ENCODE assay signal across 16 cellular contexts in genomic region chr7:121140790-121141189, GRCh38.
"Had no signal": no experiment of that assay in that cellular context is flagged by ENCODE, and none has a peak within 500 bp of the region (broad histone marks: within the 10 kb centered on the region; RNA-seq: fewer than 3 reads in every experiment).

No MANE protein-coding gene starts in this region.

- DNase-seq: activated CD4-positive, alpha-beta T cell treated with anti-CD3 and anti-CD28 coated beads, Interleukin-2, amount 10 ng/mL, durations not matched to agents 24 days and 14 days; activated naive CD4-positive, alpha-beta T cell; adrenal gland; esophagus squamous epithelium; gastrocnemius medialis; heart right ventricle; islet precursor cell; sigmoid colon; stimulated activated CD4-positive, alpha-beta T cell treated with anti-CD3 and anti-CD28 coated beads, Interleukin-12 subunit alpha, Interleukin-12 subunit beta, amount 100 ng/mL, for 4 hours; stimulated activated CD4-positive, alpha-beta T cell treated with anti-CD3 and anti-CD28 coated beads, Interleukin-4, amount 100 ng/mL, for 1 hour; stimulated activated CD8-positive, alpha-beta memory T cell treated with anti-CD3 and anti-CD28 coated beads, Interleukin-4, amount 100 ng/mL, for 48 hours; T1000; thyroid gland; uterus had no signal

- H3K9me3 Mint-ChIP-seq: activated CD4-positive, alpha-beta T cell treated with anti-CD3 and anti-CD28 coated beads, Interleukin-2, amount 10 ng/mL, durations not matched to agents 24 days and 14 days; activated T-helper 1 cell treated with anti-CD3 and anti-CD28 coated beads, Interleukin-12 subunit alpha, Interleukin-12 subunit beta, Interleukin-2, Interleukin-4 antibody, amounts not matched to agents 30 ng/mL and 10 ng/mL and 1 ng/mL, durations not matched to agents 14 hours and 24 hours and 36 hours had no signal

- H3K4me3 Mint-ChIP-seq: activated CD4-positive, alpha-beta T cell treated with anti-CD3 and anti-CD28 coated beads, Interleukin-2, amount 10 ng/mL, durations not matched to agents 24 days and 14 days; activated T-helper 1 cell treated with anti-CD3 and anti-CD28 coated beads, Interleukin-12 subunit alpha, Interleukin-12 subunit beta, Interleukin-2, Interleukin-4 antibody, amounts not matched to agents 30 ng/mL and 10 ng/mL and 1 ng/mL, durations not matched to agents 14 hours and 24 hours and 36 hours had no signal

- H3K9me3 ChIP-seq: adrenal gland, esophagus squamous epithelium, gastrocnemius medialis, heart right ventricle, sigmoid colon, thyroid gland, uterus had no signal

- ATAC-seq: gastrocnemius medialis, heart right ventricle had no signal

- H3K4me1 ChIP-seq: adrenal gland, esophagus squamous epithelium, gastrocnemius medialis, heart right ventricle, sigmoid colon, thyroid gland, uterus had no signal

- H3K36me3 ChIP-seq: adrenal gland, thyroid gland, uterus had no signal

- H3K4me3 ChIP-seq: adrenal gland, esophagus squamous epithelium, gastrocnemius medialis, heart right ventricle, sigmoid colon, thyroid gland, uterus had no signal

- H3K27ac ChIP-seq: adrenal gland, esophagus squamous epithelium, gastrocnemius medialis, heart right ventricle, sigmoid colon, thyroid gland, uterus, VCaP had no signal

- H3K27me3 ChIP-seq: adrenal gland, esophagus squamous epithelium, gastrocnemius medialis, heart right ventricle, sigmoid colon, thyroid gland, uterus had no signal
